19 cellular contexts compared by ENCODE assay signal in the genomic region with DNA sequence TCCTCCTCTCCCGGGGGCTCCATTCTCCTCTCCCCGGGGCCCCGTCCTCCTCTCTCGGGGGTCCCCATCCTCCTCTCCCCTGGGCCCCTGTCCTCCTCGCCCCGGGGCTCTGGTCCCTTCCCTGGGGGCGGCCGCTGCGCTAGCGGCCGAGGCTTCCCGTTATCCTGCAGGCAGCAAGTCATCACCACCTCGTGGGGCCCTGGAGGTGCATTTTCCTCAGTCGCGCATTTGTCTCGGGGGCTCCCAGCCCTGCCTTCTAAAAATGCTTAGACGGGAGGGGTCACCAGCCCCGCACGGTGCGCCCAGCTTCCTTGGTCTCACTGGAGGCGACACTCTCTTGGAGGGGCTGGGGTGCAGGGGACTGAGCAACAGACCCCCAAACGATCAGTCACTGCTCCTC.
"Had no signal": no experiment of that assay in that cellular context is flagged by ENCODE, and none has a peak within 500 bp of the region (broad histone marks: within the 10 kb centered on the region; RNA-seq: fewer than 3 reads in every experiment).

No MANE protein-coding gene starts in this region.

- DNase-seq: Kasumi-1, MM.1S, NCI-H1092 treated with DMSO at 0.1 percent for 48 hours, NCI-H1436, NCI-H187, NCI-H2029, NCI-H2081 treated with DMSO at 0.1 percent for 48 hours, NCI-H2171, NCI-H226, NCI-H446, NCI-H510A, NCI-H524 treated with DMSO at 0.1 percent for 48 hours, NCI-H69, NCI-H774, SHP77 treated with DMSO at 0.1 percent for 48 hours, SJCRH30 had no signal

- H3K4me3 Mint-ChIP-seq: IgD-negative memory B cell had no signal

- ATAC-seq: K562 had no signal

- FAIRE-seq: HTR-8/SVneo, K562 had no signal
